ENCODE assay signal across 17 cellular contexts in the genomic region with DNA sequence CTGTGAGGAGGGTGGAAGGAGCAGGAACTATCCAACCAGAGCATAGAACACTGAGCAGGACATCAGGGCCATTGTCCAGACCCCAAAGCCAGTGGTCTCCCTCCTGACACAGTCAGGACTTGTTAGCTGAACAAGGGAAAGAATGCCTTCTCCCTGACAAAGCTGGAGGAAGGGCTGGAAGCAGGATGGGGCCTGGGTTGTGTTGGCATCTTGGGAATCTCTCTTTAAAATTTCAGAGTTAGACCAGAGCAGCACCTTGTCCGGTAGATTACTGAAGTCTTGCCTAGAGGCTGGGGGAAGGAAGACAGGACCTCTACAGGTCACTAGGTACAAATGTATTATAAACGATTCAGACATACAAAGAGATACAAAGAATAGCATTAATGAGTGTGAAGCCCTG. TPM values are rescaled to one million over a fixed set of nuclear protein-coding genes. Genes with fewer than 3 reads are reported as not detected.
DNase-seq lines count a peak whose midpoint lies in the region; ATAC-seq and TF ChIP-seq lines count a peak whose summit lies in the region.
"Had no signal": no experiment of that assay in that cellular context is flagged by ENCODE, and none has a peak within 500 bp of the region (broad histone marks: within the 10 kb centered on the region; RNA-seq: fewer than 3 reads in every experiment).

No MANE protein-coding gene starts in this region.

- H3K4me2 ChIP-seq in neural cell (ENCODE audit: low read length): no peak overlapping the region

- H3K4me3 ChIP-seq in HUES64 (ENCODE audit: low read length): no peak overlapping the region
- no peak overlapping the region for H3K4me3 ChIP-seq in esophagus muscularis mucosa
- H3K4me3 ChIP-seq in neural cell (ENCODE audit: low read length): no peak overlapping the region
- H3K4me3 ChIP-seq: dorsolateral prefrontal cortex, heart left ventricle, pancreas had no signal

- DNase-seq in esophagus muscularis mucosa (ENCODE audit: extremely low spot score) (no peak), RWPE1 (ENCODE audit: low spot score) (no peak), activated T-cell treated with anti-CD3 and anti-CD28 coated beads for 4 hours (no peak)
- DNase-seq: aorta; CD4-positive, CD25-positive, alpha-beta regulatory T cell; heart left ventricle; KBM-7; MM.1S; NCI-H2171; NCI-H526; SW 1271 had no signal

- no peak for ATAC-seq in activated CD4-positive, CD25-positive, alpha-beta regulatory T cell treated with anti-CD3 and anti-CD28 coated beads, Interleukin-2, amount 50 U/mL, for 24 hours

- TF ChIP-seq RAD21 in neural cell (conservative IDR thresholded peaks at IDR 0.05): no peak

- no peaks in the 10 kb centered on the region for H3K9me2 ChIP-seq in neural cell (ENCODE audit: insufficient read depth, low read length)

- TF ChIP-seq CTCF in esophagus muscularis mucosa (IDR thresholded peaks at IDR 0.05) (no peak), neural cell (IDR thresholded peaks at IDR 0.05; ENCODE audit: poor library complexity, severe bottlenecking) (no peak), RWPE1 (conservative IDR thresholded peaks at IDR 0.05; ENCODE audit: low read depth) (no peak)

- H3F3A ChIP-seq in neural cell (ENCODE audit: insufficient read depth, low read length, poor library complexity, severe bottlenecking): no peaks in the 10 kb centered on the region

- peaks cover 43% of the 10 kb centered on the region for H3K4me1 ChIP-seq in HUES64 (ENCODE audit: insufficient read depth, low read length)
- peaks cover 18 to 44% (median 29%) of the 10 kb centered on the region in 4 donors for H3K4me1 ChIP-seq in esophagus muscularis mucosa

- CTCF ChIA-PET in RWPE1 (lab: Yijun Ruan, JAX): interaction anchor here (0.7 kb wide), 1 partner anchor 128 kb away, joined by 4 read pairs; no protein-coding TSS in a partner anchor

- H3K36me3 ChIP-seq in HUES64 (ENCODE audit: insufficient read depth, low read length) (no peaks in the 10 kb centered on the region), esophagus muscularis mucosa (no peaks in the 10 kb centered on the region), neural cell (ENCODE audit: insufficient read depth, low read length) (no peaks in the 10 kb centered on the region)
- H3K36me3 ChIP-seq: heart left ventricle, pancreas had no signal

- H3K79me2 ChIP-seq in neural cell (replicated peaks; ENCODE audit: insufficient read depth, low read length): no peaks in the 10 kb centered on the region

- 56% methylated on average over 1 of the region's 2 CpGs for WGBS in HUES64
- WGBS in esophagus muscularis mucosa: 55% methylated on average over 2 of the region's 2 CpGs

- POLR2A ChIA-PET in RWPE1 (lab: Yijun Ruan, JAX; ENCODE audit: low non-redundant PET): no interaction called here

- no peaks in the 10 kb centered on the region for H3K9me3 ChIP-seq in HUES64 (ENCODE audit: insufficient read depth, low read depth, low read length)
- H3K9me3 ChIP-seq in esophagus muscularis mucosa: no peaks in the 10 kb centered on the region
- no peaks in the 10 kb centered on the region for H3K9me3 ChIP-seq in neural cell (ENCODE audit: low read length)
- H3K9me3 ChIP-seq: heart left ventricle, pancreas had no signal

- TF ChIP-seq EP300 in esophagus muscularis mucosa (IDR thresholded peaks at IDR 0.05): no peak
- no peak for TF ChIP-seq EP300 in neural cell (conservative IDR thresholded peaks at IDR 0.05; ENCODE audit: poor library complexity, severe bottlenecking)

- intact Hi-C loops in esophagus muscularis mucosa (cut with DNase I): no loop called here

- no peak overlapping the region for H2AFZ ChIP-seq in neural cell (ENCODE audit: low read depth, low read length)

- H3K9ac ChIP-seq in HUES64 (ENCODE audit: low read depth, low read length) (no peak overlapping the region), neural cell (ENCODE audit: low read length) (no peak overlapping the region)

- H3K27me3 ChIP-seq in HUES64 (ENCODE audit: insufficient read depth, low read length) (no peaks in the 10 kb centered on the region), esophagus muscularis mucosa (no peaks in the 10 kb centered on the region), neural cell (ENCODE audit: insufficient read depth, low read depth, low read length) (no peaks in the 10 kb centered on the region)
- H3K27me3 ChIP-seq: dorsolateral prefrontal cortex, heart left ventricle, pancreas had no signal

- no peaks in the 10 kb centered on the region for H4K20me1 ChIP-seq in neural cell (ENCODE audit: insufficient read depth)

- peak overlapping the region; percentile 66; the same call in 1 of the 2 replicates for H3K27ac ChIP-seq in HUES64 (ENCODE audit: low read depth, low read length)
- peak overlapping the region; percentile 67 to 81 (median 80) for H3K27ac ChIP-seq in esophagus muscularis mucosa (replicated peaks in 1 of 4)
- H3K27ac ChIP-seq in neural cell (ENCODE audit: low read length): peak overlapping the region; percentile 1
- peak overlapping the region; percentile 7 for H3K27ac ChIP-seq in temporal lobe (ENCODE audit: low read depth, low read length)
- no peak overlapping the region for H3K27ac ChIP-seq in RWPE1
- H3K27ac ChIP-seq: pancreas had no signal

- no peak for TF ChIP-seq POLR2A in esophagus muscularis mucosa (IDR thresholded peaks at IDR 0.05; ENCODE audit: low read depth)

TF ChIP-seq in neural cell, 6 proteins besides CTCF, POLR2A, EP300 and RAD21:
- no peak for TF ChIP-seq REST (IDR thresholded peaks at IDR 0.05; ENCODE audit: borderline replicate concordance)
- TF ChIP-seq SMC3 (conservative IDR thresholded peaks at IDR 0.05; ENCODE audit: poor library complexity): no peak
- no peak for TF ChIP-seq MXI1 (conservative IDR thresholded peaks at IDR 0.05; ENCODE audit: poor library complexity, severe bottlenecking)
- no peak for TF ChIP-seq EZH2 (IDR thresholded peaks at IDR 0.05; ENCODE audit: borderline replicate concordance, insufficient read depth, low read length, poor library complexity, severe bottlenecking)
- no peak for TF ChIP-seq POLR2AphosphoS5 (IDR thresholded peaks at IDR 0.05)
- TF ChIP-seq TAF1 (IDR thresholded peaks at IDR 0.05; ENCODE audit: low read depth): no peak

RNA-seq across cellular contexts. Expression of gene ATP2B4, which starts 35.0 kb away (rescaled TPM):
- 10.7 TPM for polyA plus RNA-seq in HUES64 (2013, experiment 1 of 2)
- 15.3 TPM for polyA plus RNA-seq in HUES64 (2013, experiment 2 of 2)
- total RNA-seq in esophagus muscularis mucosa: 100 to 1,000 TPM; 177 to 395 (median 260) TPM
- 1.4 and 2.9 TPM in 2 replicates for polyA plus RNA-seq in neural cell
- polyA minus RNA-seq in neural cell: 11.3 and 11.4 TPM in 2 replicates
- total RNA-seq in temporal lobe: 38.4 TPM
